8 cellular contexts compared by ENCODE assay signal in the genomic region with DNA sequence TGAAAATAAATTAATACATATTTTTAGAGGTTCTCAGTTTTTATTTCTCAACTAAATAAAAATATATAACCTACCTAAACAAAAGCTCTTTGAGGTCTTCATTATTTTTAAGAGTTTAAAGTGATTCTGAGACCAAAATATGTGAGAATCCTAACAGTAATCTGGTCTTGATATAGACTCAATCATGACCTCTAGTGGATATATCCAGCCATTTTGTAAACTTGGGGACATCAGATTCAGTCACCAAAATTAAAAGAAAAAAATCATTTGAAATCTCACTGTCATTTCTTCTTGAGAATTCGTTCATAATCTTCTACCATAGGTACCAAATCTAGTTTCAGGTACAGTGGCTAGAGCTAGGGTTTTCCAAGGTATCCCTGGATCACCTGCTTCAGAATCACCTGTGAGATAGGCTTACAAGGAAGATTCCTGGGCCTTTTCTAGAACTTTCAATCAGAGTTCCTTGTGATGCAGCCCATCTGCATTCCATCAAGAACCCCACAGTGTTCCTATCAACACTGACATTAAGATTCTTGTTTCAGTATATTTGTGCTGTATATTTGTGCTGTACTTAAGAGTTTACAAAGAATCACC.
DNase-seq lines count a peak whose midpoint lies in the region; ATAC-seq and TF ChIP-seq lines count a peak whose summit lies in the region.

No MANE protein-coding gene starts in this region.

- no peaks in the 10 kb centered on the region for H3K36me3 Mint-ChIP-seq in activated T-helper 2 cell treated with anti-CD3 and anti-CD28 coated beads, Interferon-gamma antibody, Interleukin-2, Interleukin-4, amounts not matched to agents 10 μg/mL and 5 μg/mL and 100 μg/mL, durations not matched to agents 14 hours and 24 hours and 36 hours (ENCODE audit: low read depth)

- ATAC-seq in HG02852 (IDR thresholded peaks at IDR 0.05; ENCODE audit: unreplicated experiment), result peak; percentile 1
- no peak for ATAC-seq in lower lobe of right lung
- no peak for ATAC-seq in HG03442 (IDR thresholded peaks at IDR 0.05; ENCODE audit: unreplicated experiment)
- ATAC-seq in Right ventricle myocardium superior (ENCODE audit: poor library complexity), result no peak

- H3K4me1 Mint-ChIP-seq in activated T-helper 2 cell treated with anti-CD3 and anti-CD28 coated beads, Interferon-gamma antibody, Interleukin-2, Interleukin-4, amounts not matched to agents 10 μg/mL and 5 μg/mL and 100 μg/mL, durations not matched to agents 14 hours and 24 hours and 36 hours (ENCODE audit: low read depth), result peaks cover 5% of the 10 kb centered on the region

- intact Hi-C loops in lower lobe of right lung (cut with DNase I), result no loop called here
- intact Hi-C loops in activated T-helper 2 cell treated with anti-CD3 and anti-CD28 coated beads, Interferon-gamma antibody, Interleukin-2, Interleukin-4, amounts not matched to agents 10 μg/mL and 5 μg/mL and 100 μg/mL, durations not matched to agents 14 hours and 24 hours and 36 hours (cut with micrococcal nuclease), result no loop called here
- intact Hi-C loops in Right ventricle myocardium superior (cut with DNase I), result loop anchor here (10.0 kb wide), 2 partner anchors 752 to 852 kb away; a partner anchor contains a TSS

- no peak overlapping the region for H3K4me3 Mint-ChIP-seq in activated T-helper 2 cell treated with anti-CD3 and anti-CD28 coated beads, Interferon-gamma antibody, Interleukin-2, Interleukin-4, amounts not matched to agents 10 μg/mL and 5 μg/mL and 100 μg/mL, durations not matched to agents 14 hours and 24 hours and 36 hours (ENCODE audit: low read depth)

- H3K9ac ChIP-seq in adipocyte (ENCODE audit: low read length), result no peak overlapping the region

- H3K4me1 ChIP-seq in adipocyte (ENCODE audit: control insufficient read depth, insufficient read depth, low read length), result peaks cover 20% of the 10 kb centered on the region
- peaks cover 6% of the 10 kb centered on the region for H3K4me1 ChIP-seq in lower lobe of right lung

- H3K9me3 Mint-ChIP-seq in activated T-helper 2 cell treated with anti-CD3 and anti-CD28 coated beads, Interferon-gamma antibody, Interleukin-2, Interleukin-4, amounts not matched to agents 10 μg/mL and 5 μg/mL and 100 μg/mL, durations not matched to agents 14 hours and 24 hours and 36 hours, result no peaks in the 10 kb centered on the region

- no peaks in the 10 kb centered on the region for H3K27me3 ChIP-seq in adipocyte (replicated peaks; ENCODE audit: control insufficient read depth, insufficient read depth, low read length)
- H3K27me3 ChIP-seq in lower lobe of right lung (ENCODE audit: low read depth), result no peaks in the 10 kb centered on the region

- TF ChIP-seq CTCF in lower lobe of right lung (IDR thresholded peaks at IDR 0.05), result peak; percentile 49

- H3K36me3 ChIP-seq in adipocyte (ENCODE audit: control insufficient read depth, insufficient read depth, low read length, severe bottlenecking), result no peaks in the 10 kb centered on the region
- no peaks in the 10 kb centered on the region for H3K36me3 ChIP-seq in lower lobe of right lung

- no peak overlapping the region for H3K27ac ChIP-seq in lower lobe of right lung

- no peaks in the 10 kb centered on the region for H3K27me3 Mint-ChIP-seq in activated T-helper 2 cell treated with anti-CD3 and anti-CD28 coated beads, Interferon-gamma antibody, Interleukin-2, Interleukin-4, amounts not matched to agents 10 μg/mL and 5 μg/mL and 100 μg/mL, durations not matched to agents 14 hours and 24 hours and 36 hours (ENCODE audit: low read depth)

- DNase-seq in COLO829 (ENCODE audit: low spot score) (peak; percentile 13), adipocyte (ENCODE audit: low read depth) (peak; percentile 76), lower lobe of right lung (no peak), occipital lobe (lab: John Stamatoyannopoulos, UW) (no peak), Right ventricle myocardium superior (no peak)
- no peak for DNase-seq in activated T-helper 2 cell treated with anti-CD3 and anti-CD28 coated beads, Interferon-gamma antibody, Interleukin-2, Interleukin-4, amounts not matched to agents 10 μg/mL and 5 μg/mL and 100 μg/mL, durations not matched to agents 14 hours and 24 hours and 36 hours (ENCODE audit: low spot score)

- H3K9me3 ChIP-seq in adipocyte (ENCODE audit: control insufficient read depth, low read length) (no peaks in the 10 kb centered on the region), lower lobe of right lung (no peaks in the 10 kb centered on the region)

- no peak overlapping the region for H3K27ac Mint-ChIP-seq in activated T-helper 2 cell treated with anti-CD3 and anti-CD28 coated beads, Interferon-gamma antibody, Interleukin-2, Interleukin-4, amounts not matched to agents 10 μg/mL and 5 μg/mL and 100 μg/mL, durations not matched to agents 14 hours and 24 hours and 36 hours

- H3K4me3 ChIP-seq in adipocyte (ENCODE audit: low read length), result no peak overlapping the region
- H3K4me3 ChIP-seq in lower lobe of right lung, result no peak overlapping the region

Comparison
In these comparisons a context has a peak if more than half of its experiments do, and no peak if none do; other contexts are left out.
1. DNase-seq: peak in COLO829 (single experiment) and adipocyte (single experiment); none in lower lobe of right lung (single experiment), occipital lobe (single experiment), activated T-helper 2 cell treated with anti-CD3 and anti-CD28 coated beads, Interferon-gamma antibody, Interleukin-2, Interleukin-4, amounts not matched to agents 10 μg/mL and 5 μg/mL and 100 μg/mL, durations not matched to agents 14 hours and 24 hours and 36 hours (single experiment) and Right ventricle myocardium superior (single experiment).